In genomic region chr3:186930143-186930638, GRCh38 we compare ENCODE assay signal across 1 cellular context.
TF ChIP-seq lines count a peak whose summit lies in the region.

A gene with protein sequence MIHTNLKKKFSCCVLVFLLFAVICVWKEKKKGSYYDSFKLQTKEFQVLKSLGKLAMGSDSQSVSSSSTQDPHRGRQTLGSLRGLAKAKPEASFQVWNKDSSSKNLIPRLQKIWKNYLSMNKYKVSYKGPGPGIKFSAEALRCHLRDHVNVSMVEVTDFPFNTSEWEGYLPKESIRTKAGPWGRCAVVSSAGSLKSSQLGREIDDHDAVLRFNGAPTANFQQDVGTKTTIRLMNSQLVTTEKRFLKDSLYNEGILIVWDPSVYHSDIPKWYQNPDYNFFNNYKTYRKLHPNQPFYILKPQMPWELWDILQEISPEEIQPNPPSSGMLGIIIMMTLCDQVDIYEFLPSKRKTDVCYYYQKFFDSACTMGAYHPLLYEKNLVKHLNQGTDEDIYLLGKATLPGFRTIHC (plus strand): TSS chr3:186930526. CDS start chr3:187042704, 112,178 bp downstream.

TF ChIP-seq in K562, 482 proteins besides CTCF, POLR2A, EP300 and RAD21 (continued from another document and continues in another):
- TF ChIP-seq KDM4B (IDR thresholded peaks at IDR 0.05; ENCODE audit: borderline replicate concordance in 2 of 2, low read depth in 1 of 2) (no peak), GATAD2B (IDR thresholded peaks at IDR 0.05; ENCODE audit: borderline replicate concordance) (no peak), MTF1 (CRISPR knock-in tag; IDR thresholded peaks at IDR 0.05; ENCODE audit: borderline replicate concordance) (no peak), ZBTB17 (CRISPR knock-in tag; IDR thresholded peaks at IDR 0.05) (no peak), FOS (IDR thresholded peaks at IDR 0.05; ENCODE audit: extremely low read depth, insufficient read length) (no peak), MAFK (IDR thresholded peaks at IDR 0.05; ENCODE audit: low read length) (no peak), CREB3L1 (IDR thresholded peaks at IDR 0.05; ENCODE audit: borderline replicate concordance, low read depth) (no peak), STAT5A (IDR thresholded peaks at IDR 0.05; ENCODE audit: borderline replicate concordance, low read length) (no peak; the same call in 1 of the 2 replicates), SIX5 (IDR thresholded peaks at IDR 0.05; ENCODE audit: borderline replicate concordance in 1 of 2, insufficient read depth in 1 of 2, low read depth in 1 of 2, low read length in 2 of 2) (no peak), ZNF232 (CRISPR knock-in tag; IDR thresholded peaks at IDR 0.05) (no peak), RBM39 (optimal IDR thresholded peaks at IDR 0.05; ENCODE audit: low read depth, low read length) (no peak), SAFB (IDR thresholded peaks at IDR 0.05; ENCODE audit: borderline replicate concordance, low read depth, low read length) (no peak), CTCFL (IDR thresholded peaks at IDR 0.05; ENCODE audit: borderline replicate concordance, insufficient read depth, low read depth, low read length, poor library complexity, severe bottlenecking) (no peak), NR2C2 (CRISPR knock-in tag; IDR thresholded peaks at IDR 0.05) (no peak), NR2C2 (tag; IDR thresholded peaks at IDR 0.05) (peak; percentile 46), MXI1 (IDR thresholded peaks at IDR 0.05; ENCODE audit: low read depth, low read length) (no peak), HDAC2 (IDR thresholded peaks at IDR 0.05) (peak; percentile 81), THRA (IDR thresholded peaks at IDR 0.05) (no peak), ZNF518B (CRISPR knock-in tag; IDR thresholded peaks at IDR 0.05) (no peak), HINFP (tag; conservative IDR thresholded peaks at IDR 0.05; ENCODE audit: low read depth) (no peak), TFAM (CRISPR knock-in tag; conservative IDR thresholded peaks at IDR 0.05) (no peak), CLOCK (CRISPR knock-in tag; IDR thresholded peaks at IDR 0.05; ENCODE audit: borderline replicate concordance) (no peak), ELF2 (CRISPR knock-in tag; IDR thresholded peaks at IDR 0.05) (no peak)
- TF ChIP-seq, protein P1, sequence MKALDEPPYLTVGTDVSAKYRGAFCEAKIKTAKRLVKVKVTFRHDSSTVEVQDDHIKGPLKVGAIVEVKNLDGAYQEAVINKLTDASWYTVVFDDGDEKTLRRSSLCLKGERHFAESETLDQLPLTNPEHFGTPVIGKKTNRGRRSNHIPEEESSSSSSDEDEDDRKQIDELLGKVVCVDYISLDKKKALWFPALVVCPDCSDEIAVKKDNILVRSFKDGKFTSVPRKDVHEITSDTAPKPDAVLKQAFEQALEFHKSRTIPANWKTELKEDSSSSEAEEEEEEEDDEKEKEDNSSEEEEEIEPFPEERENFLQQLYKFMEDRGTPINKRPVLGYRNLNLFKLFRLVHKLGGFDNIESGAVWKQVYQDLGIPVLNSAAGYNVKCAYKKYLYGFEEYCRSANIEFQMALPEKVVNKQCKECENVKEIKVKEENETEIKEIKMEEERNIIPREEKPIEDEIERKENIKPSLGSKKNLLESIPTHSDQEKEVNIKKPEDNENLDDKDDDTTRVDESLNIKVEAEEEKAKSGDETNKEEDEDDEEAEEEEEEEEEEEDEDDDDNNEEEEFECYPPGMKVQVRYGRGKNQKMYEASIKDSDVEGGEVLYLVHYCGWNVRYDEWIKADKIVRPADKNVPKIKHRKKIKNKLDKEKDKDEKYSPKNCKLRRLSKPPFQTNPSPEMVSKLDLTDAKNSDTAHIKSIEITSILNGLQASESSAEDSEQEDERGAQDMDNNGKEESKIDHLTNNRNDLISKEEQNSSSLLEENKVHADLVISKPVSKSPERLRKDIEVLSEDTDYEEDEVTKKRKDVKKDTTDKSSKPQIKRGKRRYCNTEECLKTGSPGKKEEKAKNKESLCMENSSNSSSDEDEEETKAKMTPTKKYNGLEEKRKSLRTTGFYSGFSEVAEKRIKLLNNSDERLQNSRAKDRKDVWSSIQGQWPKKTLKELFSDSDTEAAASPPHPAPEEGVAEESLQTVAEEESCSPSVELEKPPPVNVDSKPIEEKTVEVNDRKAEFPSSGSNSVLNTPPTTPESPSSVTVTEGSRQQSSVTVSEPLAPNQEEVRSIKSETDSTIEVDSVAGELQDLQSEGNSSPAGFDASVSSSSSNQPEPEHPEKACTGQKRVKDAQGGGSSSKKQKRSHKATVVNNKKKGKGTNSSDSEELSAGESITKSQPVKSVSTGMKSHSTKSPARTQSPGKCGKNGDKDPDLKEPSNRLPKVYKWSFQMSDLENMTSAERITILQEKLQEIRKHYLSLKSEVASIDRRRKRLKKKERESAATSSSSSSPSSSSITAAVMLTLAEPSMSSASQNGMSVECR (CRISPR knock-in tag; IDR thresholded peaks at IDR 0.05) = no peak
- TF ChIP-seq, protein P2, sequence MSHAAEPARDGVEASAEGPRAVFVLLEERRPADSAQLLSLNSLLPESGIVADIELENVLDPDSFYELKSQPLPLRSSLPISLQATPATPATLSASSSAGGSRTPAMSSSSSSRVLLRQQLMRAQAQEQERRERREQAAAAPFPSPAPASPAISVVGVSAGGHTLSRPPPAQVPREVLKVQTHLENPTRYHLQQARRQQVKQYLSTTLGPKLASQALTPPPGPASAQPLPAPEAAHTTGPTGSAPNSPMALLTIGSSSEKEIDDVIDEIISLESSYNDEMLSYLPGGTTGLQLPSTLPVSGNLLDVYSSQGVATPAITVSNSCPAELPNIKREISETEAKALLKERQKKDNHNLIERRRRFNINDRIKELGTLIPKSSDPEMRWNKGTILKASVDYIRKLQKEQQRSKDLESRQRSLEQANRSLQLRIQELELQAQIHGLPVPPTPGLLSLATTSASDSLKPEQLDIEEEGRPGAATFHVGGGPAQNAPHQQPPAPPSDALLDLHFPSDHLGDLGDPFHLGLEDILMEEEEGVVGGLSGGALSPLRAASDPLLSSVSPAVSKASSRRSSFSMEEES (CRISPR knock-in tag; IDR thresholded peaks at IDR 0.05) = no peak
- TF ChIP-seq, protein P3, sequence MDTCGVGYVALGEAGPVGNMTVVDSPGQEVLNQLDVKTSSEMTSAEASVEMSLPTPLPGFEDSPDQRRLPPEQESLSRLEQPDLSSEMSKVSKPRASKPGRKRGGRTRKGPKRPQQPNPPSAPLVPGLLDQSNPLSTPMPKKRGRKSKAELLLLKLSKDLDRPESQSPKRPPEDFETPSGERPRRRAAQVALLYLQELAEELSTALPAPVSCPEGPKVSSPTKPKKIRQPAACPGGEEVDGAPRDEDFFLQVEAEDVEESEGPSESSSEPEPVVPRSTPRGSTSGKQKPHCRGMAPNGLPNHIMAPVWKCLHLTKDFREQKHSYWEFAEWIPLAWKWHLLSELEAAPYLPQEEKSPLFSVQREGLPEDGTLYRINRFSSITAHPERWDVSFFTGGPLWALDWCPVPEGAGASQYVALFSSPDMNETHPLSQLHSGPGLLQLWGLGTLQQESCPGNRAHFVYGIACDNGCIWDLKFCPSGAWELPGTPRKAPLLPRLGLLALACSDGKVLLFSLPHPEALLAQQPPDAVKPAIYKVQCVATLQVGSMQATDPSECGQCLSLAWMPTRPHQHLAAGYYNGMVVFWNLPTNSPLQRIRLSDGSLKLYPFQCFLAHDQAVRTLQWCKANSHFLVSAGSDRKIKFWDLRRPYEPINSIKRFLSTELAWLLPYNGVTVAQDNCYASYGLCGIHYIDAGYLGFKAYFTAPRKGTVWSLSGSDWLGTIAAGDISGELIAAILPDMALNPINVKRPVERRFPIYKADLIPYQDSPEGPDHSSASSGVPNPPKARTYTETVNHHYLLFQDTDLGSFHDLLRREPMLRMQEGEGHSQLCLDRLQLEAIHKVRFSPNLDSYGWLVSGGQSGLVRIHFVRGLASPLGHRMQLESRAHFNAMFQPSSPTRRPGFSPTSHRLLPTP (IDR thresholded peaks at IDR 0.05; ENCODE audit: borderline replicate concordance, extremely low read depth, insufficient read length) = no peak
- TF ChIP-seq, protein P4, sequence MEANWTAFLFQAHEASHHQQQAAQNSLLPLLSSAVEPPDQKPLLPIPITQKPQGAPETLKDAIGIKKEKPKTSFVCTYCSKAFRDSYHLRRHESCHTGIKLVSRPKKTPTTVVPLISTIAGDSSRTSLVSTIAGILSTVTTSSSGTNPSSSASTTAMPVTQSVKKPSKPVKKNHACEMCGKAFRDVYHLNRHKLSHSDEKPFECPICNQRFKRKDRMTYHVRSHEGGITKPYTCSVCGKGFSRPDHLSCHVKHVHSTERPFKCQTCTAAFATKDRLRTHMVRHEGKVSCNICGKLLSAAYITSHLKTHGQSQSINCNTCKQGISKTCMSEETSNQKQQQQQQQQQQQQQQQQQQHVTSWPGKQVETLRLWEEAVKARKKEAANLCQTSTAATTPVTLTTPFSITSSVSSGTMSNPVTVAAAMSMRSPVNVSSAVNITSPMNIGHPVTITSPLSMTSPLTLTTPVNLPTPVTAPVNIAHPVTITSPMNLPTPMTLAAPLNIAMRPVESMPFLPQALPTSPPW (CRISPR knock-in tag; IDR thresholded peaks at IDR 0.05) = peak; percentile 56
